Comparison of ENCODE assay signal across 8 cellular contexts in the genomic region with DNA sequence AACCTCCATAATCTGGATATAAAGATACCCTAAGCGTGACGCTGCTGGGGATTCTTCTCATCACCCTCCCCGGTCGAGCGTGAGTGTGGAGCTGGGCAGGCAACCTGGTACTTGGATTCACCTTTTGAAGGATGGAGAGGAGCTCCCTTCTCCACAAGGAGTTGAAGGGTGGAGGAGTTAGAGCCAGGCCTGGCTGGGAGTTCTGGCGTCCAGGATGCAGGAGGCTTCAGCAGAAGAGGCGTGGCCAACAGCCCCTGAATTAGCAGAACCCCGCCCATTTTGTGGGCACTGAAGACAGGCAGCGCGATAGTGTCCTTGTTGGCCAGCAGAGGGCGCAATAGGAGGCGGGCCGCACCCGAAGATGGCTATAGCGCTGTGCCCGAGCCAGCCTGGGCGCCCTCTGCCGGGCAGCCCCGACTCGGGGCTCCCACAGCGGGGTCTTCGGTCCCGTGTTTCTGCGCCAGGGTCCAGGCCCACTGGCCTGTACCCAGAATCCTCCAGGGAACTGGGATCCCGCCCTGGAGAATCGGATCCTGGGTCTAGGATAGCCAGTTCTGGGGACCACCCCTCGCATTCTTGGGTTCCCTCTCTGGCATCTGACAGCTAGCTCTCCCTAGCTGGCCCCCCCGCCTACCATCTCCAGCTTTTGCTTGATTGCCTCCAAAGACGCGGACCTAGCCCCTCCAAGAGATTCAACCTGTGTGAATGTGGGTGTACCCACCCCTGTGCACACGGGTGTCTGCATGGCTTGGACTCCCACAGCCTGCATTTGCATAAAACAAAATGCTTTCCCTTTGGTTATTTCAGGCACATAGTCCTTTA. TPM values are rescaled to one million over a fixed set of nuclear protein-coding genes. Genes with fewer than 3 reads are reported as not detected.
DNase-seq lines count a peak whose midpoint lies in the region; ATAC-seq lines count a peak whose summit lies in the region.

No MANE protein-coding gene starts in this region.

- peak overlapping the region; percentile 83 to 93 (median 92) for H3K4me3 Mint-ChIP-seq in CD4-positive, CD25-positive, alpha-beta regulatory T cell

- no peaks in the 10 kb centered on the region for H3K36me3 Mint-ChIP-seq in CD4-positive, CD25-positive, alpha-beta regulatory T cell

- no peaks in the 10 kb centered on the region for H3K9me3 ChIP-seq in CD4-positive, CD25-positive, alpha-beta regulatory T cell (ENCODE audit: control insufficient read depth in 2 of 2, low read length in 2 of 2)

- peaks cover 33% of the 10 kb centered on the region for H3K4me1 ChIP-seq in CD4-positive, CD25-positive, alpha-beta regulatory T cell (ENCODE audit: control insufficient read depth, insufficient read depth, low read length, poor library complexity, severe bottlenecking)

- H3K4me3 ChIP-seq in CD4-positive, CD25-positive, alpha-beta regulatory T cell (ENCODE audit: low read depth, low read length): peak overlapping the region; percentile 40

- H3K4me1 Mint-ChIP-seq in CD4-positive, CD25-positive, alpha-beta regulatory T cell: peaks cover 0 to 49% (median 20%) of the 10 kb centered on the region in 4 donors

- peak overlapping the region in 2 of 3 donors; percentile 22 to 74 for H3K27ac Mint-ChIP-seq in CD4-positive, CD25-positive, alpha-beta regulatory T cell

- peaks cover 4% of the 10 kb centered on the region for H3K27me3 ChIP-seq in CD4-positive, CD25-positive, alpha-beta regulatory T cell (ENCODE audit: control insufficient read depth, insufficient read depth, low read length)

- H3K9me3 Mint-ChIP-seq in CD4-positive, CD25-positive, alpha-beta regulatory T cell: peaks cover 0 to 1% (median 0%) of the 10 kb centered on the region in 7 donors

- peaks cover 28% of the 10 kb centered on the region for H3K27me3 Mint-ChIP-seq in CD4-positive, CD25-positive, alpha-beta regulatory T cell

- no peak overlapping the region for H3K27ac ChIP-seq in CD4-positive, CD25-positive, alpha-beta regulatory T cell (ENCODE audit: insufficient read depth, low read length, poor library complexity, severe bottlenecking)

- H3K36me3 ChIP-seq in CD4-positive, CD25-positive, alpha-beta regulatory T cell (ENCODE audit: control insufficient read depth, insufficient read depth, low read length): no peaks in the 10 kb centered on the region

- peak; percentile 85 to 93 (median 91) for DNase-seq in CD4-positive, CD25-positive, alpha-beta regulatory T cell
- DNase-seq in NCI-H524 (lab: John Stamatoyannopoulos, UW) (peak; percentile 84 to 88), cerebellar cortex (ENCODE audit: low spot score) (peak; percentile 87), left kidney (ENCODE audit: low read depth, low spot score) (peak; percentile 98)
- peak; percentile 85 for DNase-seq in activated CD4-positive, alpha-beta T cell treated with anti-CD3 and anti-CD28 coated beads for 24 hours (ENCODE audit: low read depth in 2 of 2)
- peak; percentile 88 for DNase-seq in stimulated activated CD4-positive, alpha-beta T cell treated with anti-CD3 and anti-CD28 coated beads, Interleukin-4, amount 100 ng/mL, for 1 hour

- peak; percentile 87 to 92 for ATAC-seq in CD4-positive, CD25-positive, alpha-beta regulatory T cell (ENCODE audit: low read depth in 2 of 2)
- ATAC-seq in GM19397 (IDR thresholded peaks at IDR 0.05; ENCODE audit: unreplicated experiment) (peak; percentile 72), HG03469 (IDR thresholded peaks at IDR 0.05; ENCODE audit: unreplicated experiment) (peak; percentile 74)

RNA-seq across cellular contexts. Expression of a gene that starts 26.0 kb away (rescaled TPM):
- total RNA-seq in CD4-positive, CD25-positive, alpha-beta regulatory T cell: 13.0 TPM
- polyA plus RNA-seq in CD4-positive, CD25-positive, alpha-beta regulatory T cell: 10 to 100 TPM; 24.5 to 38.1 (median 30.7) TPM
